In genomic region chr5:62432618-62433064, GRCh38 we compare ENCODE assay signal across 12 cellular contexts. TPM values are rescaled to one million over a fixed set of nuclear protein-coding genes. Genes with fewer than 3 reads are reported as not detected.
DNase-seq lines count a peak whose midpoint lies in the region; FAIRE-seq and TF ChIP-seq lines count a peak whose summit lies in the region.
"Had no signal": no experiment of that assay in that cellular context is flagged by ENCODE, and none has a peak within 500 bp of the region (broad histone marks: within the 10 kb centered on the region; RNA-seq: fewer than 3 reads in every experiment).

No MANE protein-coding gene starts in this region.

- H3K4me1 Mint-ChIP-seq in nephron progenitor cell, result no peaks in the 10 kb centered on the region

- no peak overlapping the region for H3K4me3 ChIP-seq in esophagus muscularis mucosa

- H3K36me3 Mint-ChIP-seq in nephron progenitor cell (ENCODE audit: low read depth), result peaks cover 6% of the 10 kb centered on the region

- DNase-seq in AG08395 (ENCODE audit: low spot score), result peak; percentile 23
- peak; percentile 5 for DNase-seq in NOMO-1 treated with dmso at 0.1 percent for 144 hours (lab: John Stamatoyannopoulos, UW; ENCODE audit: unreplicated experiment)
- no peak for DNase-seq in esophagus muscularis mucosa (ENCODE audit: extremely low spot score)
- DNase-seq in nephron progenitor cell, result no peak
- DNase-seq in activated CD4-positive, alpha-beta T cell treated with anti-CD3 and anti-CD28 coated beads, Interleukin-2, amount 50 U/mL, for 48 hours, result no peak
- DNase-seq in activated CD8-positive, alpha-beta memory T cell treated with anti-CD3 and anti-CD28 coated beads, Interleukin-2, amount 50 U/mL, for 4 hours, result no peak
- no peak for DNase-seq in GM19239 (ENCODE audit: insufficient read length, low spot score)
- DNase-seq in stimulated activated naive CD4-positive, alpha-beta T cell treated with Interleukin-2 at 50 U/mL for 16 hours (lab: John Stamatoyannopoulos, UW), result no peak
- DNase-seq: mesendoderm, NCI-H1417 had no signal

- intact Hi-C loops in esophagus muscularis mucosa (cut with DNase I), result no loop called here

- no peak for FAIRE-seq in GM19239 (lab: Jason Lieb, UNC)
- FAIRE-seq: RCC 7860 had no signal

- no peak for TF ChIP-seq POLR2A in esophagus muscularis mucosa (IDR thresholded peaks at IDR 0.05; ENCODE audit: low read depth)

- 77% methylated on average over 5 of the region's 5 CpGs for WGBS in esophagus muscularis mucosa

- peak overlapping the region in 3 of 4 donors; percentile 32 to 46 (median 42) for H3K27ac ChIP-seq in esophagus muscularis mucosa (replicated peaks in 1 of 4)

- H3K9me3 ChIP-seq in esophagus muscularis mucosa, result no peaks in the 10 kb centered on the region

- no peak for TF ChIP-seq EP300 in esophagus muscularis mucosa (IDR thresholded peaks at IDR 0.05)

- no peaks in the 10 kb centered on the region for H3K9me3 Mint-ChIP-seq in nephron progenitor cell
- H3K9me3 Mint-ChIP-seq: T-helper 2 cell treated with Interferon-gamma antibody and Interleukin-4, amounts not matched to agents 5 μg/mL and 100 μg/mL, for 36 hours had no signal

- peak overlapping the region; percentile 16 for H3K27ac Mint-ChIP-seq in nephron progenitor cell
- H3K27ac Mint-ChIP-seq: T-helper 2 cell treated with Interferon-gamma antibody and Interleukin-4, amounts not matched to agents 5 μg/mL and 100 μg/mL, for 36 hours had no signal

- peaks cover 20 to 45% (median 35%) of the 10 kb centered on the region in 4 donors for H3K4me1 ChIP-seq in esophagus muscularis mucosa

- TF ChIP-seq CTCF in esophagus muscularis mucosa (IDR thresholded peaks at IDR 0.05), result no peak
- TF ChIP-seq CTCF in nephron progenitor cell (IDR thresholded peaks at IDR 0.05), result no peak

- no peaks in the 10 kb centered on the region for H3K27me3 Mint-ChIP-seq in nephron progenitor cell (ENCODE audit: low read depth, poor library complexity)

- H3K4me3 Mint-ChIP-seq in nephron progenitor cell, result no peak overlapping the region
- H3K4me3 Mint-ChIP-seq: T-helper 2 cell treated with Interferon-gamma antibody and Interleukin-4, amounts not matched to agents 5 μg/mL and 100 μg/mL, for 36 hours had no signal

- H3K27me3 ChIP-seq in esophagus muscularis mucosa, result no peaks in the 10 kb centered on the region

- H3K36me3 ChIP-seq in esophagus muscularis mucosa, result no peaks in the 10 kb centered on the region

RNA-seq across cellular contexts. Expression of gene IPO11, which starts 20.1 kb away (rescaled TPM):
- 10 to 100 TPM; 14.8 to 19.6 (median 18.3) TPM for total RNA-seq in esophagus muscularis mucosa

RNA-seq across cellular contexts. Expression of gene DIMT1, which starts 28.9 kb away (rescaled TPM):
- total RNA-seq in esophagus muscularis mucosa, result 10 to 100 TPM; 18.3 to 34.8 (median 26.4) TPM

Comparison
In these comparisons a context has a peak if more than half of its experiments do, and no peak if none do; other contexts are left out.
1. DNase-seq: peak in AG08395 (single experiment) and NOMO-1 treated with dmso at 0.1 percent for 144 hours (single experiment); none in esophagus muscularis mucosa (single experiment), nephron progenitor cell (single experiment), activated CD4-positive, alpha-beta T cell treated with anti-CD3 and anti-CD28 coated beads, Interleukin-2, amount 50 U/mL, for 48 hours (0 of 2), activated CD8-positive, alpha-beta memory T cell treated with anti-CD3 and anti-CD28 coated beads, Interleukin-2, amount 50 U/mL, for 4 hours (single experiment), GM19239 (single experiment) and stimulated activated naive CD4-positive, alpha-beta T cell treated with Interleukin-2 at 50 U/mL for 16 hours (single experiment).